ENCODE assay signal across 1 cellular context in the genomic region with DNA sequence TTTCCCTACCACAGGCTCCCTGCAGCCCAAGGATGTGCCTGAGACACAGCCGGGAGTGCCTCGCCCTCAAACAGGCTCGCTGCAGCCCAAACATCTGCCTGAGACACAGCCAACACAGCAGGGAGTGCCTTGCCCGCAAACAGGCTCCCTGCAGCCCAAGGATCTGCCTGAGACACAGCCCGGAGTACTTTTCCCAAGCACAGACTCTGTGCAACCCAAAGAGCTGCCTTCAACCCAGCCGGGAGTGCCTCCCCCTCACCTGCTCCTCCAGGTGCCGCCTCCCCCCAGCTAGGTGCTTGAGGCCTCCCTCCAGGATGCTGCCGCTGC.
A peak's percentile ranks its signal among the peaks of the same experiment; 100 is the strongest.
TF ChIP-seq lines count a peak whose summit lies in the region.

No MANE protein-coding gene starts in this region.

TF ChIP-seq in H1, 55 proteins besides CTCF, POLR2A, EP300 and RAD21 (continued from another document):
- TF ChIP-seq, protein P1, sequence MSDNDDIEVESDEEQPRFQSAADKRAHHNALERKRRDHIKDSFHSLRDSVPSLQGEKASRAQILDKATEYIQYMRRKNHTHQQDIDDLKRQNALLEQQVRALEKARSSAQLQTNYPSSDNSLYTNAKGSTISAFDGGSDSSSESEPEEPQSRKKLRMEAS (IDR thresholded peaks at IDR 0.05), result 0 out of 2 replicates have a peak, but pooled peaks have one; percentile 20
